ENCODE assay signal across 9 cellular contexts in genomic region chr17:9003355-9004131, GRCh38. TPM values are rescaled to one million over a fixed set of nuclear protein-coding genes. Genes with fewer than 3 reads are reported as not detected.
DNase-seq lines count a peak whose midpoint lies in the region; ATAC-seq and TF ChIP-seq lines count a peak whose summit lies in the region.
"Had no signal": no experiment of that assay in that cellular context is flagged by ENCODE, and none has a peak within 500 bp of the region (broad histone marks: within the 10 kb centered on the region; RNA-seq: fewer than 3 reads in every experiment).

No MANE protein-coding gene starts in this region.

- no peaks in the 10 kb centered on the region for H3K79me2 ChIP-seq in MM.1S (ENCODE audit: low read length)

- H3K9me2 ChIP-seq in MM.1S (replicated peaks; ENCODE audit: insufficient read depth, low read length) = no peaks in the 10 kb centered on the region

- H3K27me3 Mint-ChIP-seq in activated T-helper 17 cell treated with anti-CD3 and anti-CD28 coated beads, Interleukin-2, amount 50 U/mL, for 72 hours = peaks cover 55% of the 10 kb centered on the region

- H3K27me3 ChIP-seq in iPS-20b (ENCODE audit: insufficient read depth, low read length) (peaks cover 91% of the 10 kb centered on the region), MM.1S (replicated peaks; ENCODE audit: insufficient read depth, low read length) (peaks cover 55% of the 10 kb centered on the region)

- no peak for TF ChIP-seq CTCF in GM12875 (IDR thresholded peaks at IDR 0.05; ENCODE audit: borderline replicate concordance, insufficient read depth, low read depth, low read length)
- TF ChIP-seq CTCF in MM.1S (IDR thresholded peaks at IDR 0.05; ENCODE audit: low read length) = no peak

- H3K9me3 ChIP-seq in iPS-20b (ENCODE audit: insufficient read depth, low read depth, low read length) = no peaks in the 10 kb centered on the region
- no peaks in the 10 kb centered on the region for H3K9me3 ChIP-seq in MM.1S (replicated peaks; ENCODE audit: insufficient read depth, low read length)

- H3K36me3 ChIP-seq in iPS-20b (ENCODE audit: insufficient read depth, low read depth, low read length) = no peaks in the 10 kb centered on the region
- H3K36me3 ChIP-seq in MM.1S (replicated peaks; ENCODE audit: insufficient read depth, low read length) = no peaks in the 10 kb centered on the region

- no peaks in the 10 kb centered on the region for H4K20me1 ChIP-seq in MM.1S (ENCODE audit: insufficient read depth, low read length)

- ATAC-seq in activated T-helper 17 cell treated with anti-CD3 and anti-CD28 coated beads, Interleukin-2, amount 50 U/mL, for 72 hours (replicated peaks) = no peak

- no peaks in the 10 kb centered on the region for H3K4me1 Mint-ChIP-seq in activated T-helper 17 cell treated with anti-CD3 and anti-CD28 coated beads, Interleukin-2, amount 50 U/mL, for 72 hours

- H3K4me2 ChIP-seq in MM.1S (ENCODE audit: low read depth, low read length) = no peak overlapping the region

- H3K4me3 ChIP-seq in GM12875 (ENCODE audit: low read depth, low read length) = peak overlapping the region; percentile 37
- H3K4me3 ChIP-seq in iPS-20b (ENCODE audit: low read length) = peak overlapping the region; percentile 48; the same call in 1 of the 2 replicates
- peak overlapping the region; percentile 18 for H3K4me3 ChIP-seq in skeletal muscle cell (ENCODE audit: low read depth, low read length)
- H3K4me3 ChIP-seq in MM.1S (ENCODE audit: low read length) = no peak overlapping the region

- no peak overlapping the region for H3K27ac Mint-ChIP-seq in activated T-helper 17 cell treated with anti-CD3 and anti-CD28 coated beads, Interleukin-2, amount 50 U/mL, for 72 hours

- H3K36me3 Mint-ChIP-seq in activated T-helper 17 cell treated with anti-CD3 and anti-CD28 coated beads, Interleukin-2, amount 50 U/mL, for 72 hours (ENCODE audit: low read depth) = no peaks in the 10 kb centered on the region

- no peaks in the 10 kb centered on the region for H3K9me3 Mint-ChIP-seq in activated T-helper 17 cell treated with anti-CD3 and anti-CD28 coated beads, Interleukin-2, amount 50 U/mL, for 72 hours

- H3K9ac ChIP-seq in iPS-20b (ENCODE audit: low read depth, low read length) = no peak overlapping the region
- H3K9ac ChIP-seq in MM.1S (ENCODE audit: low read length) = no peak overlapping the region

- no peaks in the 10 kb centered on the region for H3F3A ChIP-seq in MM.1S (ENCODE audit: insufficient read depth, low read length)

- no peak overlapping the region for H2AFZ ChIP-seq in MM.1S (ENCODE audit: low read length)

- DNase-seq in skeletal muscle cell (ENCODE audit: low read depth) = no peak
- DNase-seq in NCI-H82 treated with DMSO at 0.1 percent for 48 hours (lab: John Stamatoyannopoulos, UW; ENCODE audit: unreplicated experiment) = no peak
- no peak for DNase-seq in MM.1S
- DNase-seq in stimulated activated CD4-positive, alpha-beta T cell treated with anti-CD3 and anti-CD28 coated beads, Interleukin-4, amount 100 ng/mL, for 1 hour = no peak
- no peak for DNase-seq in HuH-7.5 (ENCODE audit: low spot score)
- DNase-seq: NCI-H187 had no signal

- H3K4me1 ChIP-seq in iPS-20b (ENCODE audit: insufficient read depth, low read length) (peaks cover 7% of the 10 kb centered on the region; the same call in 1 of the 2 replicates), MM.1S (ENCODE audit: low read length) (no peaks in the 10 kb centered on the region)

- peak overlapping the region; percentile 34 for H3K4me3 Mint-ChIP-seq in activated T-helper 17 cell treated with anti-CD3 and anti-CD28 coated beads, Interleukin-2, amount 50 U/mL, for 72 hours

- H3K27ac ChIP-seq in iPS-20b (ENCODE audit: low read length) (no peak overlapping the region), MM.1S (ENCODE audit: low read length) (no peak overlapping the region)

RNA-seq across cellular contexts. Expression of gene NTN1, which starts 17.8 kb away (rescaled TPM):
- under 1 TPM; 0.63 to 0.87 TPM for total RNA-seq in activated T-helper 17 cell treated with anti-CD3 and anti-CD28 coated beads, Interleukin-2, amount 50 U/mL, for 72 hours

RNA-seq across cellular contexts. Expression of gene PIK3R5, which starts 38.0 kb away (rescaled TPM):
- 10 to 100 TPM; 47.2 to 78.6 TPM for total RNA-seq in activated T-helper 17 cell treated with anti-CD3 and anti-CD28 coated beads, Interleukin-2, amount 50 U/mL, for 72 hours
